Comparison of ENCODE assay signal across 8 cellular contexts in genomic region chr16:22369221-22369811, GRCh38. TPM values are rescaled to one million over a fixed set of nuclear protein-coding genes. Genes with fewer than 3 reads are reported as not detected.
DNase-seq lines count a peak whose midpoint lies in the region; FAIRE-seq and TF ChIP-seq lines count a peak whose summit lies in the region.

No MANE protein-coding gene starts in this region.

- no peak for TF ChIP-seq CTCF in lower leg skin (IDR thresholded peaks at IDR 0.05)

- no peaks in the 10 kb centered on the region for H3K27me3 ChIP-seq in mesenchymal stem cell (ENCODE audit: control insufficient read depth in 1 of 2, insufficient read depth in 1 of 2, low read length in 2 of 2)

- H2BK15ac ChIP-seq in mesenchymal stem cell (ENCODE audit: low read depth, poor library complexity, severe bottlenecking) = no peak overlapping the region

- H3K4me3 ChIP-seq in mesenchymal stem cell (ENCODE audit: insufficient read depth in 1 of 2, low read depth in 1 of 2, low read length in 2 of 2) = no peak overlapping the region
- H3K4me3 ChIP-seq in lower leg skin (ENCODE audit: low read depth, poor library complexity, severe bottlenecking) = no peak overlapping the region

- H3K4me2 ChIP-seq in mesenchymal stem cell (ENCODE audit: low read length, poor library complexity, severe bottlenecking) = no peak overlapping the region

- no peak overlapping the region for H3K18ac ChIP-seq in mesenchymal stem cell (ENCODE audit: low read depth in 1 of 2, low read length in 2 of 2)

- intact Hi-C loops in lower leg skin (cut with DNase I; ENCODE audit: low total_unique reads) = no loop called here

- H3K9ac ChIP-seq in mesenchymal stem cell (ENCODE audit: low read length) = peak overlapping the region; percentile 91

- peak overlapping the region; percentile 26 for H3K27ac ChIP-seq in adipose tissue (ENCODE audit: low read depth, low read length)
- H3K27ac ChIP-seq in mesenchymal stem cell (ENCODE audit: low read length, poor library complexity, severe bottlenecking) = peak overlapping the region; percentile 30

- no peak overlapping the region for H3K4ac ChIP-seq in mesenchymal stem cell (ENCODE audit: low read depth in 1 of 2, low read length in 2 of 2)

- H3K4me1 ChIP-seq in mesenchymal stem cell (ENCODE audit: control insufficient read depth, insufficient read depth, low read depth, low read length) = peaks cover 13% of the 10 kb centered on the region

- DNase-seq in CD1c-positive myeloid dendritic cell (ENCODE audit: extremely low spot score) (peak; percentile 36), mesenchymal stem cell (peak; percentile 60), NCI-H1092 (lab: John Stamatoyannopoulos, UW) (no peak), HEK293T (ENCODE audit: extremely low spot score) (no peak), RCC 7860 (ENCODE audit: low spot score) (no peak), lower leg skin (ENCODE audit: low spot score in 2 of 2) (no peak)

- H3K36me3 ChIP-seq in mesenchymal stem cell (ENCODE audit: control insufficient read depth in 1 of 2, insufficient read depth in 2 of 2, low read depth in 1 of 2, low read length in 2 of 2) = peaks cover 2 to 17% of the 10 kb centered on the region in 2 experiments

- H2AK5ac ChIP-seq in mesenchymal stem cell (ENCODE audit: low read length, severe bottlenecking) = no peak overlapping the region

- FAIRE-seq in RCC 7860 (lab: Jason Lieb, UNC) = no peak

- CTCF ChIA-PET in HEK293T (lab: Yijun Ruan, JAX) = interaction anchor here (0.6 kb wide), 1 partner anchor 1181 kb away, joined by 3 read pairs; no protein-coding TSS in a partner anchor

- no peak overlapping the region for H4K8ac ChIP-seq in mesenchymal stem cell (ENCODE audit: low read length)

- TF ChIP-seq RAD21 in Ishikawa (IDR thresholded peaks at IDR 0.05; ENCODE audit: low read depth) = no peak

- 28 to 49% (median 47%) methylated on average over 3 of the region's 3 CpGs for WGBS in adipose tissue, 3 donors
- 50% methylated on average over 2 of the region's 3 CpGs for WGBS in mesenchymal stem cell
- 44 to 54% methylated on average over 3 of the region's 3 CpGs for WGBS in lower leg skin, 2 donors

- no peaks in the 10 kb centered on the region for H3K9me3 ChIP-seq in mesenchymal stem cell (ENCODE audit: control insufficient read depth, low read length)

- peaks cover 1% of the 10 kb centered on the region for H3K79me1 ChIP-seq in mesenchymal stem cell (replicated peaks; ENCODE audit: low read length, poor library complexity, severe bottlenecking)

- H2AFZ ChIP-seq in mesenchymal stem cell (ENCODE audit: low read depth, low read length) = no peak overlapping the region

- no peak for TF ChIP-seq POLR2A in lower leg skin (IDR thresholded peaks at IDR 0.05)

- no peak overlapping the region for H3K23ac ChIP-seq in mesenchymal stem cell (ENCODE audit: low read length in 2 of 2)

- POLR2A ChIA-PET in HEK293T (lab: Yijun Ruan, JAX) = no interaction called here

- no peak overlapping the region for H2BK5ac ChIP-seq in mesenchymal stem cell (ENCODE audit: low read depth, low read length, poor library complexity, severe bottlenecking)

- H2BK120ac ChIP-seq in mesenchymal stem cell (ENCODE audit: low read depth, low read length) = no peak overlapping the region

- no peak overlapping the region for H4K91ac ChIP-seq in mesenchymal stem cell (ENCODE audit: low read length)

- H3K14ac ChIP-seq in mesenchymal stem cell (ENCODE audit: low read length in 2 of 2) = no peak overlapping the region

- H2BK12ac ChIP-seq in mesenchymal stem cell (ENCODE audit: low read length in 2 of 2) = no peak overlapping the region

- TF ChIP-seq EP300 in Ishikawa (IDR thresholded peaks at IDR 0.05; ENCODE audit: borderline replicate concordance) = no peak

TF ChIP-seq in Ishikawa, 13 proteins besides CTCF, POLR2A, EP300 and RAD21:
- TF ChIP-seq CREB1 (IDR thresholded peaks at IDR 0.05; ENCODE audit: low read depth) (peak; percentile 29; the same call in 1 of the 2 replicates), TAF1 (IDR thresholded peaks at IDR 0.05; ENCODE audit: low read depth) (no peak), CEBPB (IDR thresholded peaks at IDR 0.05) (no peak), REST (IDR thresholded peaks at IDR 0.05; ENCODE audit: low read depth) (peak; percentile 64)

TF ChIP-seq in HEK293T, 16 proteins besides CTCF, POLR2A, EP300 and RAD21:
- TF ChIP-seq L3MBTL2 (conservative IDR thresholded peaks at IDR 0.05) (no peak), LEF1 (IDR thresholded peaks at IDR 0.05; ENCODE audit: borderline replicate concordance) (no peak), BHLHE40 (IDR thresholded peaks at IDR 0.05; ENCODE audit: borderline replicate concordance) (no peak), SUZ12 (IDR thresholded peaks at IDR 0.05) (no peak), FOXK2 (IDR thresholded peaks at IDR 0.05) (no peak), TARDBP (IDR thresholded peaks at IDR 0.05) (no peak), SP1 (IDR thresholded peaks at IDR 0.05) (no peak), CTBP1 (IDR thresholded peaks at IDR 0.05; ENCODE audit: borderline replicate concordance) (no peak), FOXM1 (IDR thresholded peaks at IDR 0.05; ENCODE audit: borderline replicate concordance) (no peak), ZNF384 (IDR thresholded peaks at IDR 0.05) (no peak), FOXA1 (IDR thresholded peaks at IDR 0.05) (no peak), NFRKB (IDR thresholded peaks at IDR 0.05) (no peak), ARNT (IDR thresholded peaks at IDR 0.05) (no peak), HDGF (IDR thresholded peaks at IDR 0.05; ENCODE audit: borderline replicate concordance) (no peak), ELF4 (IDR thresholded peaks at IDR 0.05) (no peak), PKNOX1 (IDR thresholded peaks at IDR 0.05) (no peak)

RNA-seq across cellular contexts. Expression of gene CDR2, which starts 5.1 kb away (rescaled TPM):
- 10 to 100 TPM in 2 of 3 donors, 1 to 10 TPM in 1; 4.8 to 18.9 (median 14.6) TPM for polyA plus RNA-seq in adipose tissue
- 28.7 TPM for polyA plus RNA-seq in mesenchymal stem cell (2013, experiment 1 of 2)
- 29.5 TPM for polyA plus RNA-seq in mesenchymal stem cell (2013, experiment 2 of 2)
- 10 to 100 TPM in 3 of 4 donors, 1 to 10 TPM in 1; 8.5 to 30.3 (median 16.2) TPM for total RNA-seq in lower leg skin

Comparison
In these comparisons a context has a peak if more than half of its experiments do, and no peak if none do; other contexts are left out.
1. DNase-seq: peak in CD1c-positive myeloid dendritic cell (single experiment) and mesenchymal stem cell (single experiment); none in NCI-H1092 (single experiment), HEK293T (single experiment), RCC 7860 (single experiment) and lower leg skin (0 of 2).